20 cellular contexts compared by ENCODE assay signal in the genomic region with DNA sequence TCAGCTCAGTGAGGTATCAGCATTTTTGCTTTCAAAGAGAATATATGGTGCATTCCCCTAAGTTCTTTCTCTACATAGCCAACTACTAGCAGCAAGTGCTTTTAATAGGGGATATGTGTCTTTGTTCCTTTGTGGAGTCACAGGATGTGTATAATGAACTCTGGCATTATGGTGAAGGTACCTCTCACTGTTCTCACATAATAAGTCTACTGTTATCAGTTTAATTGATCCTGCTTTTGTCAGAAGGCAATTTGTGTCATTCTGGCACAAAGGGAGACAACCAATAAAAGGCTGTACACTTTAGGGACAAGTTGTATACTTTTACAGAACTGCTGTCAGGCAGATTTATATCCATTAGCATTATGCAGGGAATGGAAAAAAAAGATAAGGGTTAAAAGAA.
"Had no signal": no experiment of that assay in that cellular context is flagged by ENCODE, and none has a peak within 500 bp of the region (broad histone marks: within the 10 kb centered on the region; RNA-seq: fewer than 3 reads in every experiment).

No MANE protein-coding gene starts in this region.

- H3K27me3 ChIP-seq: dorsolateral prefrontal cortex, sigmoid colon, spleen, testis, tibial artery had no signal

- H3K4me3 ChIP-seq: dorsolateral prefrontal cortex, lower lobe of right lung, psoas muscle, sigmoid colon, spleen, testis, tibial artery had no signal

- FAIRE-seq: colon, frontal cortex, keratinocyte had no signal

- H3K27ac ChIP-seq: dorsolateral prefrontal cortex, lower lobe of right lung, psoas muscle, sigmoid colon, spleen, testis, tibial artery had no signal

- DNase-seq: dorsolateral prefrontal cortex; effector CD4-positive, alpha-beta T cell; hypothalamus; left ventricle myocardium superior; lower lobe of right lung; naive thymus-derived CD8-positive, alpha-beta T cell; nephron progenitor cell; nucleus accumbens; psoas muscle; right cardiac atrium; sigmoid colon; spleen; stimulated activated CD4-positive, alpha-beta T cell treated with anti-CD3 and anti-CD28 coated beads, Interleukin-4, amount 100 ng/mL, for 4 hours; stimulated activated naive CD8-positive, alpha-beta T cell treated with anti-CD3 and anti-CD28 coated beads, Interleukin-15, Interleukin-2, amounts not matched to agents 100 U/mL and 50 U/mL, for 24 hours; substantia nigra; testis; tibial artery had no signal

- H3K9me3 ChIP-seq: lower lobe of right lung, psoas muscle, sigmoid colon, testis, tibial artery had no signal

- H3K4me1 ChIP-seq: lower lobe of right lung, psoas muscle, sigmoid colon, spleen, testis, tibial artery had no signal

- H3K36me3 ChIP-seq: lower lobe of right lung, sigmoid colon, spleen, tibial artery had no signal
